1 cellular context compared by ENCODE assay signal in genomic region chr7:47517821-47518480, GRCh38.
TF ChIP-seq lines count a peak whose summit lies in the region.

No MANE protein-coding gene starts in this region.

TF ChIP-seq in IMR-90, 13 proteins besides CTCF, POLR2A, EP300 and RAD21:
- TF ChIP-seq SMC3 (IDR thresholded peaks at IDR 0.05; ENCODE audit: low read depth, low read length) = no peak
- TF ChIP-seq ELK1 (IDR thresholded peaks at IDR 0.05; ENCODE audit: borderline replicate concordance, low read depth, low read length) = no peak
